Comparison of ENCODE assay signal across 8 cellular contexts in genomic region chr3:183698760-183699159, GRCh38. TPM values are rescaled to one million over a fixed set of nuclear protein-coding genes. Genes with fewer than 3 reads are reported as not detected.
A peak's percentile ranks its signal among the peaks of the same experiment; 100 is the strongest.
DNase-seq lines count a peak whose midpoint lies in the region; ATAC-seq and TF ChIP-seq lines count a peak whose summit lies in the region.

No MANE protein-coding gene starts in this region.

- H3K27me3 Mint-ChIP-seq in WTC11 (ENCODE audit: low read depth) = no peaks in the 10 kb centered on the region

- peaks cover 5% of the 10 kb centered on the region for H3K36me3 Mint-ChIP-seq in WTC11

- TF ChIP-seq CTCF in WTC11 (IDR thresholded peaks at IDR 0.05) = no peak

- DNase-seq in EL (peak; percentile 37), Kasumi-1 (lab: John Stamatoyannopoulos, UW) (peak; percentile 61 to 65), WTC11 (ENCODE audit: low spot score) (no peak), germinal center (ENCODE audit: low spot score) (peak; percentile 55), pons (ENCODE audit: low spot score) (peak; percentile 71)
- DNase-seq in activated CD4-positive, CD25-positive, alpha-beta regulatory T cell (lab: John Stamatoyannopoulos, UW) = no peak

- H3K4me3 Mint-ChIP-seq in WTC11 = peak overlapping the region; percentile 82

- peaks cover 40% of the 10 kb centered on the region for H3K4me1 Mint-ChIP-seq in WTC11

- CTCF ChIA-PET in WTC11 (lab: Charles Lee) = interaction anchor here (0.7 kb wide), 2 partner anchors 62 to 69 kb away, joined by 3 read pairs; no protein-coding TSS in a partner anchor

- POLR2A ChIA-PET in WTC11 (lab: Charles Lee) = interaction anchor here (1.0 to 2.1 kb wide), 2 partner anchors 62 to 64 kb away, joined by 4 to 9 read pairs; partner anchors contain the start of gene KLHL24

- ATAC-seq in WTC11 = no peak
- no peak for ATAC-seq in GM18870 (IDR thresholded peaks at IDR 0.05; ENCODE audit: unreplicated experiment)
- no peak for ATAC-seq in HG03354 (IDR thresholded peaks at IDR 0.05; ENCODE audit: poor library complexity, severe bottlenecking, unreplicated experiment)

- H3K27ac Mint-ChIP-seq in WTC11 = peak overlapping the region; percentile 32

- no peaks in the 10 kb centered on the region for H3K9me3 Mint-ChIP-seq in WTC11

TF ChIP-seq in WTC11, 78 proteins besides CTCF, POLR2A, EP300 and RAD21:
- no peak for TF ChIP-seq JUN (CRISPR knock-in tag; IDR thresholded peaks at IDR 0.05)
- TF ChIP-seq, protein P1, sequence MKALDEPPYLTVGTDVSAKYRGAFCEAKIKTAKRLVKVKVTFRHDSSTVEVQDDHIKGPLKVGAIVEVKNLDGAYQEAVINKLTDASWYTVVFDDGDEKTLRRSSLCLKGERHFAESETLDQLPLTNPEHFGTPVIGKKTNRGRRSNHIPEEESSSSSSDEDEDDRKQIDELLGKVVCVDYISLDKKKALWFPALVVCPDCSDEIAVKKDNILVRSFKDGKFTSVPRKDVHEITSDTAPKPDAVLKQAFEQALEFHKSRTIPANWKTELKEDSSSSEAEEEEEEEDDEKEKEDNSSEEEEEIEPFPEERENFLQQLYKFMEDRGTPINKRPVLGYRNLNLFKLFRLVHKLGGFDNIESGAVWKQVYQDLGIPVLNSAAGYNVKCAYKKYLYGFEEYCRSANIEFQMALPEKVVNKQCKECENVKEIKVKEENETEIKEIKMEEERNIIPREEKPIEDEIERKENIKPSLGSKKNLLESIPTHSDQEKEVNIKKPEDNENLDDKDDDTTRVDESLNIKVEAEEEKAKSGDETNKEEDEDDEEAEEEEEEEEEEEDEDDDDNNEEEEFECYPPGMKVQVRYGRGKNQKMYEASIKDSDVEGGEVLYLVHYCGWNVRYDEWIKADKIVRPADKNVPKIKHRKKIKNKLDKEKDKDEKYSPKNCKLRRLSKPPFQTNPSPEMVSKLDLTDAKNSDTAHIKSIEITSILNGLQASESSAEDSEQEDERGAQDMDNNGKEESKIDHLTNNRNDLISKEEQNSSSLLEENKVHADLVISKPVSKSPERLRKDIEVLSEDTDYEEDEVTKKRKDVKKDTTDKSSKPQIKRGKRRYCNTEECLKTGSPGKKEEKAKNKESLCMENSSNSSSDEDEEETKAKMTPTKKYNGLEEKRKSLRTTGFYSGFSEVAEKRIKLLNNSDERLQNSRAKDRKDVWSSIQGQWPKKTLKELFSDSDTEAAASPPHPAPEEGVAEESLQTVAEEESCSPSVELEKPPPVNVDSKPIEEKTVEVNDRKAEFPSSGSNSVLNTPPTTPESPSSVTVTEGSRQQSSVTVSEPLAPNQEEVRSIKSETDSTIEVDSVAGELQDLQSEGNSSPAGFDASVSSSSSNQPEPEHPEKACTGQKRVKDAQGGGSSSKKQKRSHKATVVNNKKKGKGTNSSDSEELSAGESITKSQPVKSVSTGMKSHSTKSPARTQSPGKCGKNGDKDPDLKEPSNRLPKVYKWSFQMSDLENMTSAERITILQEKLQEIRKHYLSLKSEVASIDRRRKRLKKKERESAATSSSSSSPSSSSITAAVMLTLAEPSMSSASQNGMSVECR (CRISPR knock-in tag; IDR thresholded peaks at IDR 0.05; ENCODE audit: borderline replicate concordance) = no peak
- no peak for TF ChIP-seq TP53 (CRISPR knock-in tag; IDR thresholded peaks at IDR 0.05)
- no peak for TF ChIP-seq FOXP1 (CRISPR knock-in tag; IDR thresholded peaks at IDR 0.05; ENCODE audit: borderline replicate concordance)
- no peak for TF ChIP-seq TEAD4 (CRISPR knock-in tag; IDR thresholded peaks at IDR 0.05)
TF ChIP-seq in WTC11: peak in this region for 0.

RNA-seq across cellular contexts. Expression of gene YEATS2, which starts 1.2 kb away (rescaled TPM):
- total RNA-seq in WTC11 (2021) = 42.5 to 52.7 TPM (median 49.3 TPM) in 3 replicates

Comparison
In these comparisons a context has a peak if more than half of its experiments do, and no peak if none do; other contexts are left out.
1. DNase-seq: peak in EL (single experiment), Kasumi-1 (2 of 2), germinal center (single experiment) and pons (single experiment); none in WTC11 (single experiment) and activated CD4-positive, CD25-positive, alpha-beta regulatory T cell (0 of 4).